Comparison of ENCODE assay signal across 9 cellular contexts in genomic region chr3:31232049-31233040, GRCh38.
DNase-seq lines count a peak whose midpoint lies in the region; ATAC-seq and TF ChIP-seq lines count a peak whose summit lies in the region.
"Had no signal": no experiment of that assay in that cellular context is flagged by ENCODE, and none has a peak within 500 bp of the region (broad histone marks: within the 10 kb centered on the region; RNA-seq: fewer than 3 reads in every experiment).

No MANE protein-coding gene starts in this region.

- H3K4me3 Mint-ChIP-seq in activated naive CD8-positive, alpha-beta T cell treated with anti-CD3 and anti-CD28 coated beads, Interleukin-2, amount 10 ng/mL, durations not matched to agents 7 days and 5 days, result no peak overlapping the region
- no peak overlapping the region for H3K4me3 Mint-ChIP-seq in type B pancreatic cell

- H3K4me1 ChIP-seq in neutrophil (ENCODE audit: control insufficient read depth in 1 of 2, insufficient read depth in 1 of 2, low read depth in 1 of 2, low read length in 1 of 2) (peaks cover 38 to 43% of the 10 kb centered on the region in 2 experiments), sigmoid colon (no peaks in the 10 kb centered on the region)

- DNase-seq in HL-60 (ENCODE audit: low read depth in 1 of 2, low spot score in 1 of 2) (peak; percentile 81 to 93), sigmoid colon (no peak), islet precursor cell (no peak), RPMI8226 (no peak), type B pancreatic cell (ENCODE audit: extremely low spot score, unreplicated experiment) (no peak)
- no peak for DNase-seq in activated naive CD8-positive, alpha-beta T cell treated with anti-CD3 and anti-CD28 coated beads, Interleukin-2, amount 10 ng/mL, durations not matched to agents 7 days and 5 days
- DNase-seq: right cardiac atrium had no signal

- H3K27ac Mint-ChIP-seq in activated naive CD8-positive, alpha-beta T cell treated with anti-CD3 and anti-CD28 coated beads, Interleukin-2, amount 10 ng/mL, durations not matched to agents 7 days and 5 days, result peak overlapping the region; percentile 74
- no peak overlapping the region for H3K27ac Mint-ChIP-seq in type B pancreatic cell

- ATAC-seq in GM19043 (IDR thresholded peaks at IDR 0.05; ENCODE audit: low read depth, unreplicated experiment), result peak; percentile 32
- ATAC-seq in activated naive CD8-positive, alpha-beta T cell treated with anti-CD3 and anti-CD28 coated beads, Interleukin-2, amount 10 ng/mL, durations not matched to agents 7 days and 5 days (ENCODE audit: low read depth), result no peak

- POLR2A ChIA-PET in activated naive CD8-positive, alpha-beta T cell treated with anti-CD3 and anti-CD28 coated beads, Interleukin-2, amount 10 ng/mL, durations not matched to agents 7 days and 5 days (lab: Charles Lee), result interaction anchor here (1.4 kb wide), 1 partner anchor 300 kb away, joined by 6 read pairs; the partner anchor contains the start of gene STT3B

- H3K4me3 ChIP-seq in HL-60 (replicated peaks; ENCODE audit: insufficient read depth, low read length) (0 out of 2 replicates have a peak overlapping the region, but pooled peaks have one; percentile 7), neutrophil (ENCODE audit: low read depth in 1 of 2, low read length in 1 of 2) (peak overlapping the region in 1 of 2 experiments; percentile 21), sigmoid colon (no peak overlapping the region)

- 75 to 91% methylated on average over 12 of the region's 12 CpGs for WGBS in sigmoid colon, 2 donors

- intact Hi-C loops in sigmoid colon (cut with DNase I), result no loop called here

- peaks cover 7% of the 10 kb centered on the region for H3K36me3 Mint-ChIP-seq in activated naive CD8-positive, alpha-beta T cell treated with anti-CD3 and anti-CD28 coated beads, Interleukin-2, amount 10 ng/mL, durations not matched to agents 7 days and 5 days
- H3K36me3 Mint-ChIP-seq in type B pancreatic cell, result no peaks in the 10 kb centered on the region

- H3K36me3 ChIP-seq in neutrophil (no peaks in the 10 kb centered on the region), sigmoid colon (no peaks in the 10 kb centered on the region)

- no peaks in the 10 kb centered on the region for H3K27me3 Mint-ChIP-seq in activated naive CD8-positive, alpha-beta T cell treated with anti-CD3 and anti-CD28 coated beads, Interleukin-2, amount 10 ng/mL, durations not matched to agents 7 days and 5 days
- no peaks in the 10 kb centered on the region for H3K27me3 Mint-ChIP-seq in type B pancreatic cell

- TF ChIP-seq EP300 in sigmoid colon (IDR thresholded peaks at IDR 0.05), result no peak

- H3K4me1 Mint-ChIP-seq in activated naive CD8-positive, alpha-beta T cell treated with anti-CD3 and anti-CD28 coated beads, Interleukin-2, amount 10 ng/mL, durations not matched to agents 7 days and 5 days, result peaks cover 50% of the 10 kb centered on the region
- H3K4me1 Mint-ChIP-seq in type B pancreatic cell (ENCODE audit: unreplicated experiment), result peaks cover 32% of the 10 kb centered on the region

- TF ChIP-seq CTCF in HL-60 (IDR thresholded peaks at IDR 0.05; ENCODE audit: insufficient read depth, low read length), result no peak
- TF ChIP-seq CTCF in neutrophil (IDR thresholded peaks at IDR 0.05), result no peak
- TF ChIP-seq CTCF in sigmoid colon (IDR thresholded peaks at IDR 0.05), result no peak
- TF ChIP-seq CTCF in type B pancreatic cell (conservative IDR thresholded peaks at IDR 0.05), result no peak

- peak overlapping the region; percentile 93 for H3K27ac ChIP-seq in HL-60 (replicated peaks)
- peak overlapping the region; percentile 77 for H3K27ac ChIP-seq in neutrophil
- peak overlapping the region in 2 of 4 donors; percentile 27 to 34 for H3K27ac ChIP-seq in sigmoid colon

- H3K9me3 ChIP-seq in neutrophil, result no peaks in the 10 kb centered on the region
- H3K9me3 ChIP-seq in sigmoid colon, result no peaks in the 10 kb centered on the region

- peaks cover 3% of the 10 kb centered on the region for H3K9me3 Mint-ChIP-seq in activated naive CD8-positive, alpha-beta T cell treated with anti-CD3 and anti-CD28 coated beads, Interleukin-2, amount 10 ng/mL, durations not matched to agents 7 days and 5 days
- H3K9me3 Mint-ChIP-seq in type B pancreatic cell, result no peaks in the 10 kb centered on the region

- H3K27me3 ChIP-seq in HL-60 (ENCODE audit: insufficient read depth, poor library complexity, severe bottlenecking) (no peaks in the 10 kb centered on the region), neutrophil (no peaks in the 10 kb centered on the region), sigmoid colon (no peaks in the 10 kb centered on the region)

- TF ChIP-seq POLR2A in sigmoid colon (IDR thresholded peaks at IDR 0.05), result no peak

Comparison
In these comparisons a context has a peak if more than half of its experiments do, and no peak if none do; other contexts are left out.
1. DNase-seq: peak in HL-60 (2 of 2); none in activated naive CD8-positive, alpha-beta T cell treated with anti-CD3 and anti-CD28 coated beads, Interleukin-2, amount 10 ng/mL, durations not matched to agents 7 days and 5 days (single experiment), sigmoid colon (single experiment), islet precursor cell (single experiment), RPMI8226 (single experiment) and type B pancreatic cell (single experiment).